12 cellular contexts compared by ENCODE assay signal in the genomic region with DNA sequence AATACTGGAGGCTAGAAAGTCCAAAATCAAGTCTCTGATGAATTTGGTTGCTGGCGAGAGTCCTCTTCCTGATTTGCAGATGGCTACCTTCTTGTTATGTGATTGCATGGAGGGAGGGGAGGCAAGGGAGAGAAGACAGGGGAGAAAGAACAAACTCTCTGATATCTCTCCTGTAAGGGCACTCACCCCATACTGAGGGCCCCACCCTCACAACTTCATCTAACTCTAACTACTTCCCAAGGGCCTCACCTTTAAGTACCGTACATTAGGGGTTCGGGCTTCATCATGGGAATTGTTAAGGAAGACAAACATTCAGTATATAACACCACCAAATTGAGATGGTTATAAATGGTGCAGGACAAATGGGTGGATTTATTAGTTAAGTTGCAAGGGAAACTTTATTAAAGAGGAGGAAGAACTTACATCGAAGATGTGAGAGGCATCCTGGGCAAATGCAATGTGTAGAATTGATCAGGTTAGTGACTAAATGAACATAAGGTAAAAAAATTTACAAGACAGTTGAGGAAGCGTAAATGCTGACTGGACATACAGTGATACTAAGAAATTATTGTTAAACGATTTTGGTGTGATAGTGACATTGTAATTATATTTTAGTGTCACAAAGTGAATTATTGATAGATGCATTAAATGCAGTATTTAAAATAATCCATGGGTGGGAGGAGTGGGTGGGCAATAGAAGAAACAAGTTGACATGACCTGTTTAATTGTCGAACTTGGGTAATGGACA. TPM values are rescaled to one million over a fixed set of nuclear protein-coding genes. Genes with fewer than 3 reads are reported as not detected.
DNase-seq lines count a peak whose midpoint lies in the region; ATAC-seq, FAIRE-seq and TF ChIP-seq lines count a peak whose summit lies in the region.
"Had no signal": no experiment of that assay in that cellular context is flagged by ENCODE, and none has a peak within 500 bp of the region (broad histone marks: within the 10 kb centered on the region; RNA-seq: fewer than 3 reads in every experiment).

No MANE protein-coding gene starts in this region.

- peaks cover 0 to 3% of the 10 kb centered on the region in 2 experiments; a peak in 1 of 5 replicates for H3K9me3 Mint-ChIP-seq in H9
- H3K9me3 Mint-ChIP-seq: activated CD8-positive, alpha-beta T cell treated with anti-CD3 and anti-CD28 coated beads for 36 hours; CD8-positive, alpha-beta memory T cell; naive thymus-derived CD8-positive, alpha-beta T cell had no signal

- no peak overlapping the region for H2BK12ac ChIP-seq in H9 (ENCODE audit: insufficient read length, low read depth, low read length)

- H3K9me3 ChIP-seq in H9 (ENCODE audit: control insufficient read depth, low read depth, low read length) (no peaks in the 10 kb centered on the region), kidney (ENCODE audit: control insufficient read depth in 1 of 2, low read length in 2 of 2) (peaks cover 3 to 5% of the 10 kb centered on the region in 2 donors)

- no peak for FAIRE-seq in kidney (lab: Jason Lieb, UNC)

- peaks cover 11% of the 10 kb centered on the region for H3K27me3 Mint-ChIP-seq in H9 (ENCODE audit: low read depth)
- H3K27me3 Mint-ChIP-seq: activated CD8-positive, alpha-beta T cell treated with anti-CD3 and anti-CD28 coated beads for 36 hours; naive thymus-derived CD8-positive, alpha-beta T cell had no signal

- no peaks in the 10 kb centered on the region for H3K27me3 ChIP-seq in H9 (ENCODE audit: insufficient read depth, low read length)
- H3K27me3 ChIP-seq: foreskin keratinocyte had no signal

- no peak overlapping the region for H2BK5ac ChIP-seq in H9 (ENCODE audit: insufficient read length, low read length)

- H3K27ac ChIP-seq in H9 (ENCODE audit: insufficient read length, low read depth, low read length), result no peak overlapping the region
- no peak overlapping the region for H3K27ac ChIP-seq in kidney (ENCODE audit: low read depth in 2 of 2, low read length in 2 of 2)
- H3K27ac ChIP-seq: foreskin keratinocyte had no signal

- H3K23ac ChIP-seq in H9 (ENCODE audit: insufficient read length, low read depth, low read length), result no peak overlapping the region

- no peak overlapping the region for H2BK20ac ChIP-seq in H9 (ENCODE audit: low read depth, low read length, poor library complexity, severe bottlenecking)

- H3K23me2 ChIP-seq in H9 (ENCODE audit: insufficient read length, low read depth, low read length, poor library complexity, severe bottlenecking), result peaks cover 3% of the 10 kb centered on the region

- in situ Hi-C loops in astrocyte of the cerebellum (cut with HindIII; ENCODE audit: low sequenced_read_pairs), result no loop called here

- H3K18ac ChIP-seq in H9 (ENCODE audit: insufficient read length, low read depth, low read length), result no peak overlapping the region

- peak overlapping the region; percentile 53 to 68 for H3K4me3 Mint-ChIP-seq in H9
- H3K4me3 Mint-ChIP-seq: activated CD8-positive, alpha-beta T cell treated with anti-CD3 and anti-CD28 coated beads for 36 hours had no signal

- H3K79me1 ChIP-seq in H9 (ENCODE audit: insufficient read depth, low read depth, low read length, poor library complexity, severe bottlenecking), result no peaks in the 10 kb centered on the region

- no peak overlapping the region for H2BK15ac ChIP-seq in H9 (ENCODE audit: low read depth, low read length)

- intact Hi-C loops in kidney (cut with DNase I), result no loop called here

- peaks cover 9 to 15% of the 10 kb centered on the region in 2 experiments for H3K4me1 Mint-ChIP-seq in H9
- H3K4me1 Mint-ChIP-seq: CD8-positive, alpha-beta memory T cell had no signal

- H4K20me1 ChIP-seq in H9 (ENCODE audit: control insufficient read depth, insufficient read depth, insufficient read length), result no peaks in the 10 kb centered on the region

- no peaks in the 10 kb centered on the region for H3K4me1 ChIP-seq in H9 (ENCODE audit: insufficient read depth, low read length)
- H3K4me1 ChIP-seq in kidney (ENCODE audit: control insufficient read depth in 1 of 2, insufficient read depth in 1 of 2, low read depth in 1 of 2, low read length in 2 of 2), result no peaks in the 10 kb centered on the region
- H3K4me1 ChIP-seq: foreskin keratinocyte had no signal

- H3K79me2 ChIP-seq in H9 (ENCODE audit: insufficient read depth, low read length), result no peaks in the 10 kb centered on the region

- DNase-seq in H9, result no peak
- no peak for DNase-seq in astrocyte of the cerebellum (ENCODE audit: low read depth)
- no peak for DNase-seq in kidney
- DNase-seq in skeletal muscle cell (ENCODE audit: low read depth), result no peak
- DNase-seq in NOMO-1 treated with DMSO at 0.1 percent for 48 hours (lab: John Stamatoyannopoulos, UW; ENCODE audit: unreplicated experiment), result no peak
- DNase-seq in HCEC 1CT, result no peak
- no peak for DNase-seq in AML-193 (lab: John Stamatoyannopoulos, UW)

- WGBS in H9 (ENCODE audit: extremely low coverage, insufficient read length, low lambda C conversion rate), result 100% methylated on average over 1 of the region's 7 CpGs

- ATAC-seq in HG03432 (IDR thresholded peaks at IDR 0.05; ENCODE audit: unreplicated experiment), result no peak
- ATAC-seq: activated CD8-positive, alpha-beta T cell treated with anti-CD3 and anti-CD28 coated beads for 36 hours had no signal

- no peaks in the 10 kb centered on the region; a peak in 1 of 7 replicates for H3K36me3 Mint-ChIP-seq in H9 (ENCODE audit: insufficient read depth in 1 of 3, low read depth in 3 of 3)

- H2AK5ac ChIP-seq in H9 (ENCODE audit: insufficient read length, low read length), result no peak overlapping the region

- H3K4me2 ChIP-seq in H9 (ENCODE audit: insufficient read depth, insufficient read length, low read length), result peak overlapping the region; percentile 58

- H3K9ac ChIP-seq in H9 (ENCODE audit: extremely low read depth, insufficient read length, low read length) (no peak overlapping the region), kidney (ENCODE audit: low read length in 2 of 2) (no peak overlapping the region)

- H3K4me3 ChIP-seq in astrocyte of the cerebellum (ENCODE audit: low read depth, low read length) (peak overlapping the region; percentile 45), kidney (ENCODE audit: low read length in 2 of 2) (peak overlapping the region; percentile 61 to 67), skeletal muscle cell (ENCODE audit: low read depth, low read length) (peak overlapping the region; percentile 54)

- H3K56ac ChIP-seq in H9 (ENCODE audit: insufficient read length, low read depth, low read length), result no peak overlapping the region

- H4K91ac ChIP-seq in H9 (ENCODE audit: insufficient read length, low read depth, low read length), result no peak overlapping the region

- H3T11ph ChIP-seq in H9 (ENCODE audit: low read length), result no peak overlapping the region

- H3K14ac ChIP-seq in H9 (ENCODE audit: insufficient read depth, low read length), result no peak overlapping the region

- H4K5ac ChIP-seq in H9 (ENCODE audit: insufficient read length, low read depth, low read length), result no peak overlapping the region

- no peak overlapping the region for H2BK120ac ChIP-seq in H9 (ENCODE audit: low read depth, low read length, poor library complexity, severe bottlenecking)

- TF ChIP-seq CTCF in H9 (conservative IDR thresholded peaks at IDR 0.05) (no peak), astrocyte of the cerebellum (IDR thresholded peaks at IDR 0.05; ENCODE audit: low read depth, low read length, missing control alignments) (no peak), kidney (IDR thresholded peaks at IDR 0.05; ENCODE audit: borderline replicate concordance, extremely low read depth, insufficient read depth) (no peak)

- H3K36me3 ChIP-seq in kidney (ENCODE audit: control insufficient read depth in 1 of 2, insufficient read depth in 2 of 2, low read length in 2 of 2), result no peaks in the 10 kb centered on the region

- no peak overlapping the region for H3K27ac Mint-ChIP-seq in H9
- H3K27ac Mint-ChIP-seq: activated CD8-positive, alpha-beta T cell treated with anti-CD3 and anti-CD28 coated beads for 36 hours had no signal

- no peak overlapping the region for H4K8ac ChIP-seq in H9 (replicated peaks; ENCODE audit: insufficient read length, low read depth, low read length)

- no peak overlapping the region for H3K4ac ChIP-seq in H9 (ENCODE audit: low read depth, low read length)

- no peak overlapping the region for H2AFZ ChIP-seq in H9 (ENCODE audit: low read length)

RNA-seq across cellular contexts. Expression of a gene that starts 10.6 kb away (rescaled TPM):
- total RNA-seq in H9 (2021), result not detected in 2 replicates
- total RNA-seq in kidney, result not detected
- not detected for polyA plus RNA-seq in kidney (ENCODE audit: insufficient read depth, low read depth, low replicate concordance)
- total RNA-seq: activated CD8-positive, alpha-beta T cell treated with anti-CD3 and anti-CD28 coated beads for 36 hours; CD8-positive, alpha-beta memory T cell; foreskin keratinocyte; naive thymus-derived CD8-positive, alpha-beta T cell had no signal
- polyA plus RNA-seq: CD8-positive, alpha-beta memory T cell; foreskin keratinocyte; naive thymus-derived CD8-positive, alpha-beta T cell had no signal

RNA-seq across cellular contexts. Expression of a gene that starts 31.4 kb away (rescaled TPM):
- total RNA-seq in H9 (2021) (not detected in 2 replicates), kidney (4.0 TPM)
- polyA plus RNA-seq in kidney (ENCODE audit: insufficient read depth, low read depth, low replicate concordance), result not detected
